1 cellular context compared by ENCODE assay signal in the genomic region with DNA sequence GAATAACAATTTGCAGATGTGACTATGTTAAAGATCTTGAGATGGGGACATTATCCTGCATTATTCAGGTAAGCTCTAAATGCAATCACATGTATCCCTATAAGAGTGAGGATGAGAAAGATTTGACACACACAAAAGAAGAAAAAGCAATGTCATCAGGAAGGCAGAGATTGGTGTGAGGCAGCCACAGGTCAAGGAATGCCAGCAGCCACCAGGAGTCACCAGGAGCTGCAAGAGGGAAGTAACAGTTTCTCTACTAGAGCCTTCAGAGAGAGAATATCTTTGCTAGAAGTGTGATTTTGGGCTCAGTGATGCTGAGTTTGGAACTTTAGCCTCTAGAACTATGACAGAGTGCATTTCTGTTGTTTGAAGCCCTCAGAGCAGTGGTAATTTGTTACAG.
TF ChIP-seq lines count a peak whose summit lies in the region.

No MANE protein-coding gene starts in this region.

TF ChIP-seq in WTC11, 78 proteins besides CTCF, POLR2A, EP300 and RAD21 (continued from another document):
- TF ChIP-seq HMGA2 (CRISPR knock-in tag; IDR thresholded peaks at IDR 0.05) (no peak), ELF4 (CRISPR knock-in tag; IDR thresholded peaks at IDR 0.05; ENCODE audit: low read depth) (no peak), ZNF232 (CRISPR knock-in tag; IDR thresholded peaks at IDR 0.05) (no peak)
- TF ChIP-seq, protein P1, sequence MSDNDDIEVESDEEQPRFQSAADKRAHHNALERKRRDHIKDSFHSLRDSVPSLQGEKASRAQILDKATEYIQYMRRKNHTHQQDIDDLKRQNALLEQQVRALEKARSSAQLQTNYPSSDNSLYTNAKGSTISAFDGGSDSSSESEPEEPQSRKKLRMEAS (CRISPR knock-in tag; IDR thresholded peaks at IDR 0.05) = no peak
- TF ChIP-seq, protein P2, sequence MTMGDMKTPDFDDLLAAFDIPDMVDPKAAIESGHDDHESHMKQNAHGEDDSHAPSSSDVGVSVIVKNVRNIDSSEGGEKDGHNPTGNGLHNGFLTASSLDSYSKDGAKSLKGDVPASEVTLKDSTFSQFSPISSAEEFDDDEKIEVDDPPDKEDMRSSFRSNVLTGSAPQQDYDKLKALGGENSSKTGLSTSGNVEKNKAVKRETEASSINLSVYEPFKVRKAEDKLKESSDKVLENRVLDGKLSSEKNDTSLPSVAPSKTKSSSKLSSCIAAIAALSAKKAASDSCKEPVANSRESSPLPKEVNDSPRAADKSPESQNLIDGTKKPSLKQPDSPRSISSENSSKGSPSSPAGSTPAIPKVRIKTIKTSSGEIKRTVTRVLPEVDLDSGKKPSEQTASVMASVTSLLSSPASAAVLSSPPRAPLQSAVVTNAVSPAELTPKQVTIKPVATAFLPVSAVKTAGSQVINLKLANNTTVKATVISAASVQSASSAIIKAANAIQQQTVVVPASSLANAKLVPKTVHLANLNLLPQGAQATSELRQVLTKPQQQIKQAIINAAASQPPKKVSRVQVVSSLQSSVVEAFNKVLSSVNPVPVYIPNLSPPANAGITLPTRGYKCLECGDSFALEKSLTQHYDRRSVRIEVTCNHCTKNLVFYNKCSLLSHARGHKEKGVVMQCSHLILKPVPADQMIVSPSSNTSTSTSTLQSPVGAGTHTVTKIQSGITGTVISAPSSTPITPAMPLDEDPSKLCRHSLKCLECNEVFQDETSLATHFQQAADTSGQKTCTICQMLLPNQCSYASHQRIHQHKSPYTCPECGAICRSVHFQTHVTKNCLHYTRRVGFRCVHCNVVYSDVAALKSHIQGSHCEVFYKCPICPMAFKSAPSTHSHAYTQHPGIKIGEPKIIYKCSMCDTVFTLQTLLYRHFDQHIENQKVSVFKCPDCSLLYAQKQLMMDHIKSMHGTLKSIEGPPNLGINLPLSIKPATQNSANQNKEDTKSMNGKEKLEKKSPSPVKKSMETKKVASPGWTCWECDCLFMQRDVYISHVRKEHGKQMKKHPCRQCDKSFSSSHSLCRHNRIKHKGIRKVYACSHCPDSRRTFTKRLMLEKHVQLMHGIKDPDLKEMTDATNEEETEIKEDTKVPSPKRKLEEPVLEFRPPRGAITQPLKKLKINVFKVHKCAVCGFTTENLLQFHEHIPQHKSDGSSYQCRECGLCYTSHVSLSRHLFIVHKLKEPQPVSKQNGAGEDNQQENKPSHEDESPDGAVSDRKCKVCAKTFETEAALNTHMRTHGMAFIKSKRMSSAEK (CRISPR knock-in tag; IDR thresholded peaks at IDR 0.05; ENCODE audit: borderline replicate concordance) = no peak
- TF ChIP-seq, protein P3, sequence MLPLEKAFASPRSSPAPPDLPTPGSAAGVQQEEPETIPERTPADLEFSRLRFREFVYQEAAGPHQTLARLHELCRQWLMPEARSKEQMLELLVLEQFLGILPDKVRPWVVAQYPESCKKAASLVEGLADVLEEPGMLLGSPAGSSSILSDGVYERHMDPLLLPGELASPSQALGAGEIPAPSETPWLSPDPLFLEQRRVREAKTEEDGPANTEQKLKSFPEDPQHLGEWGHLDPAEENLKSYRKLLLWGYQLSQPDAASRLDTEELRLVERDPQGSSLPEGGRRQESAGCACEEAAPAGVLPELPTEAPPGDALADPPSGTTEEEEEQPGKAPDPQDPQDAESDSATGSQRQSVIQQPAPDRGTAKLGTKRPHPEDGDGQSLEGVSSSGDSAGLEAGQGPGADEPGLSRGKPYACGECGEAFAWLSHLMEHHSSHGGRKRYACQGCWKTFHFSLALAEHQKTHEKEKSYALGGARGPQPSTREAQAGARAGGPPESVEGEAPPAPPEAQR (CRISPR knock-in tag; IDR thresholded peaks at IDR 0.05) = no peak
